ENCODE assay signal across 12 cellular contexts in genomic region chr4:8044699-8045098, GRCh38.
DNase-seq lines count a peak whose midpoint lies in the region; ATAC-seq and TF ChIP-seq lines count a peak whose summit lies in the region.
"Had no signal": no experiment of that assay in that cellular context is flagged by ENCODE, and none has a peak within 500 bp of the region (broad histone marks: within the 10 kb centered on the region; RNA-seq: fewer than 3 reads in every experiment).

No MANE protein-coding gene starts in this region.

- no peaks in the 10 kb centered on the region for H3K4me1 ChIP-seq in mucosa of descending colon (ENCODE audit: low read depth)

- peak; percentile 99 for DNase-seq in COR-L47 (lab: John Stamatoyannopoulos, UW)
- DNase-seq in NCI-H1417 treated with DMSO at 0.1 percent for 48 hours (lab: John Stamatoyannopoulos, UW) = peak; percentile 99
- peak; percentile 80 for DNase-seq in NCI-H524 treated with DMSO at 0.1 percent for 48 hours (lab: John Stamatoyannopoulos, UW)
- peak in 1 of 3 donors; percentile 52 for DNase-seq in mucosa of descending colon
- no peak for DNase-seq in NK-92 treated with Interleukin-12 subunit alpha and Interleukin-12 subunit beta, amount 100 ng/mL, for 24 hours (lab: John Stamatoyannopoulos, UW)
- no peak for DNase-seq in activated gamma-delta T cell (lab: John Stamatoyannopoulos, UW)
- DNase-seq: dermis blood vessel endothelial cell, Karpas-422 had no signal

- intact Hi-C loops in mucosa of descending colon (cut with DNase I, micrococcal nuclease) = no loop called here

- H3K9me3 ChIP-seq in mucosa of descending colon = no peaks in the 10 kb centered on the region

- H3K4me3 ChIP-seq in mucosa of descending colon = no peak overlapping the region
- H3K4me3 ChIP-seq: skin epidermis had no signal

- no peak for TF ChIP-seq CTCF in mucosa of descending colon (IDR thresholded peaks at IDR 0.05)

- H3K36me3 ChIP-seq in mucosa of descending colon (ENCODE audit: low read depth) = no peaks in the 10 kb centered on the region

- ATAC-seq in mucosa of descending colon = peak; percentile 82
- ATAC-seq in GM21381 (IDR thresholded peaks at IDR 0.05; ENCODE audit: unreplicated experiment) = no peak
- no peak for ATAC-seq in GM21526 (IDR thresholded peaks at IDR 0.05; ENCODE audit: low FRiP score, unreplicated experiment)
- ATAC-seq: Panc1 had no signal

Comparison
In these comparisons a context has a peak if more than half of its experiments do, and no peak if none do; other contexts are left out.
1. DNase-seq: peak in COR-L47 (single experiment), NCI-H1417 treated with DMSO at 0.1 percent for 48 hours (single experiment) and NCI-H524 treated with DMSO at 0.1 percent for 48 hours (single experiment); none in NK-92 treated with Interleukin-12 subunit alpha and Interleukin-12 subunit beta, amount 100 ng/mL, for 24 hours (single experiment) and activated gamma-delta T cell (single experiment).